8 cellular contexts compared by ENCODE assay signal in the genomic region with DNA sequence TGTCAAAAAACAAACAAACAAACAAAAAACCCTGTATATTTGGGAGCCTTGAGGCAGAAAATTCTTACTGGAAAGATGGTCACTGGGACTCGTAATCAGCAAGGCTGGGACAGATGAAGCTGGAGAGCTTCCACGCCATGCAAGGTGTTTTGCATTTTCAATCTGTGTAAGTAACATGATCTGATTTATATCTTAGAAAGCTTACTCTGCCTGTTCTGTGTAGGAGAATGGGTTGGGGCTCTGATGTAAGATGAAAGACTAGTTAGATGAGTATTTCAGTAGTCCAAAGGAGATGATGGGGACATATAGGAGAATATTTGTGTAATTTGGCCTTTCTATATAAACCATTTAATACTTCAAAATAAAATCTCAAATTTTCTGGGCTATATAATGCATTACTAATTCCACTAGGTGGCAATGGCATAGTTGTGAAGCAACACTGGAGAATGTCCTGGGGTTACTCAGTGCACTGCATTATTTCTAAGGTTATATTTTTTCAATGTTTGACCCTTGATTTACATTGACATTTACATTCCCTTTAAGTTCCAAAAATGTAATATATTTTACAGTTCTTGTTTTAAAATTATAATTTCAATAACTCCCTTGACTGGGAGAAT. TPM values are rescaled to one million over a fixed set of nuclear protein-coding genes. Genes with fewer than 3 reads are reported as not detected.
DNase-seq lines count a peak whose midpoint lies in the region; ATAC-seq, FAIRE-seq and TF ChIP-seq lines count a peak whose summit lies in the region.

No MANE protein-coding gene starts in this region.

- H3K9me3 Mint-ChIP-seq in MCF 10A (ENCODE audit: unreplicated experiment) (no peaks in the 10 kb centered on the region), nephron progenitor cell (no peaks in the 10 kb centered on the region)

- SMC1A ChIA-PET in GM12878 (lab: Charles Lee; ENCODE audit: uncharacterized antibody, unreplicated experiment): interaction anchor here (0.6 to 2.2 kb wide), 3 partner anchors 48 to 293 kb away, joined by 4 to 6 read pairs (median 5); no protein-coding TSS in a partner anchor

- no peaks in the 10 kb centered on the region for H3K36me3 Mint-ChIP-seq in MCF 10A (ENCODE audit: insufficient read depth, unreplicated experiment)
- H3K36me3 Mint-ChIP-seq in nephron progenitor cell (ENCODE audit: low read depth): no peaks in the 10 kb centered on the region

- H3K27ac ChIP-seq in breast epithelium (no peak overlapping the region), GM12878 (ENCODE audit: control insufficient read depth, insufficient read depth) (no peak overlapping the region)

- no peak overlapping the region for H3K9ac ChIP-seq in GM12878 (ENCODE audit: control insufficient read depth, insufficient read depth, low read length)

- no peak overlapping the region for H3K27ac Mint-ChIP-seq in MCF 10A (ENCODE audit: low read depth, unreplicated experiment)
- H3K27ac Mint-ChIP-seq in nephron progenitor cell: no peak overlapping the region

- H3K4me3 ChIP-seq in breast epithelium (no peak overlapping the region), GM12878 (no peak overlapping the region), MG63 (no peak overlapping the region)

- H3K4me1 ChIP-seq in breast epithelium (no peaks in the 10 kb centered on the region), GM12878 (ENCODE audit: control insufficient read depth, insufficient read depth, low read length) (no peaks in the 10 kb centered on the region)

- no peak overlapping the region for H3K4me2 ChIP-seq in GM12878 (ENCODE audit: control insufficient read depth, insufficient read depth)

- no peak for FAIRE-seq in GM12878 (lab: Jason Lieb, UNC)

- CTCF ChIA-PET in MCF 10A (lab: Yijun Ruan, JAX) (interaction anchor here (0.6 to 2.3 kb wide), 9 partner anchors 9 to 293 kb away, joined by 3 to 7 read pairs (median 3); no protein-coding TSS in a partner anchor), GM12878 (lab: Yijun Ruan, JAX) (interaction anchor here (0.7 to 2.8 kb wide), 7 partner anchors 35 to 417 kb away, joined by 3 to 11 read pairs (median 3); no protein-coding TSS in a partner anchor)

- no peak for TF ChIP-seq POLR2A in breast epithelium (IDR thresholded peaks at IDR 0.05)
- no peak for TF ChIP-seq POLR2A in GM12878 (IDR thresholded peaks at IDR 0.05; ENCODE audit: low read depth, low read length)

- H4K20me1 ChIP-seq in GM12878 (ENCODE audit: control insufficient read depth, insufficient read depth): no peaks in the 10 kb centered on the region

- BruUV-seq in MCF 10A (replicated peaks; lab: Mats Ljungman, UMichigan): no TSS peak
- no TSS peak for BruUV-seq in GM12878 (replicated peaks; lab: Mats Ljungman, UMichigan)

- H3K4me1 Mint-ChIP-seq in MCF 10A (ENCODE audit: insufficient read depth, unreplicated experiment) (no peaks in the 10 kb centered on the region), nephron progenitor cell (no peaks in the 10 kb centered on the region)

- ATAC-seq in HG03575 (IDR thresholded peaks at IDR 0.05; ENCODE audit: extremely low read depth, insufficient number of reproducible peaks, low FRiP score, unreplicated experiment) (peak; percentile 48), GM12878 (peak; percentile 95)

- RAD21 ChIA-PET in GM12878 (lab: Charles Lee; ENCODE audit: unreplicated experiment): interaction anchor here (1.0 kb wide), 1 partner anchor 9 kb away, joined by 3 read pairs; no protein-coding TSS in a partner anchor

- TF ChIP-seq EP300 in GM12878 (IDR thresholded peaks at IDR 0.05; ENCODE audit: borderline replicate concordance in 1 of 2, control insufficient read depth in 1 of 2, low read depth in 2 of 2, low read length in 2 of 2): no peak

- H3K9me3 ChIP-seq in breast epithelium (no peaks in the 10 kb centered on the region), GM12878 (replicated peaks; ENCODE audit: control insufficient read depth, insufficient read depth, low read length) (no peaks in the 10 kb centered on the region), MG63 (no peaks in the 10 kb centered on the region)

- H3K36me3 ChIP-seq in breast epithelium (no peaks in the 10 kb centered on the region), GM12878 (ENCODE audit: control insufficient read depth in 2 of 2, insufficient read depth in 2 of 2, low read length in 1 of 2) (no peaks in the 10 kb centered on the region), MG63 (no peaks in the 10 kb centered on the region)

- DNase-seq in MCF 10A (ENCODE audit: unreplicated experiment) (peak; percentile 32), breast epithelium (ENCODE audit: low spot score in 2 of 2) (no peak), GM12878 (ENCODE audit: low read depth, low spot score) (no peak), nephron progenitor cell (no peak), MG63 (no peak), foreskin melanocyte (no peak)
- no peak for DNase-seq in activated CD8-positive, alpha-beta memory T cell treated with anti-CD3 and anti-CD28 coated beads, Interleukin-2, amount 50 U/mL, for 48 hours

- POLR2A ChIA-PET in MCF 10A (lab: Yijun Ruan, JAX) (no interaction called here), GM12878 (lab: Charles Lee) (no interaction called here)

- TF ChIP-seq CTCF in MCF 10A (IDR thresholded peaks at IDR 0.05; ENCODE audit: unreplicated experiment) (peak; percentile 50), breast epithelium (IDR thresholded peaks at IDR 0.05) (peak in 1 of 3 donors; percentile 15), GM12878 (IDR thresholded peaks at IDR 0.05 in 2 of 3, conservative IDR thresholded peaks at IDR 0.05 in 1 of 3; ENCODE audit: control insufficient read depth in 2 of 3, extremely low read depth in 1 of 3, insufficient read depth in 1 of 3, low read depth in 3 of 3, low read length in 3 of 3) (peak; percentile 43 to 63 (median 48); a peak in 4 of 6 replicates), nephron progenitor cell (IDR thresholded peaks at IDR 0.05) (peak; percentile 38)

- H3K4me3 Mint-ChIP-seq in MCF 10A (ENCODE audit: unreplicated experiment) (no peak overlapping the region), nephron progenitor cell (no peak overlapping the region)

- no peak overlapping the region for H2AFZ ChIP-seq in GM12878 (ENCODE audit: control insufficient read depth, low read depth, low read length)

- H3K27me3 ChIP-seq in breast epithelium (no peaks in the 10 kb centered on the region), GM12878 (replicated peaks in 1 of 2; ENCODE audit: control insufficient read depth in 2 of 2, insufficient read depth in 2 of 2, low read length in 1 of 2) (no peaks in the 10 kb centered on the region), MG63 (no peaks in the 10 kb centered on the region)

- 19% methylated on average over 2 of the region's 2 CpGs for WGBS in GM12878 (ENCODE audit: insufficient coverage, insufficient replicate concordance, low lambda C conversion rate, missing lambda C conversion rate)

- in situ Hi-C loops in GM12878 (cut with MboI): no loop called here

- peak; percentile 78 for TF ChIP-seq RAD21 in GM12878 (IDR thresholded peaks at IDR 0.05; ENCODE audit: insufficient read depth, low read depth, low read length)

- H3K27me3 Mint-ChIP-seq in MCF 10A (ENCODE audit: insufficient read depth, unreplicated experiment) (no peaks in the 10 kb centered on the region), nephron progenitor cell (ENCODE audit: low read depth, poor library complexity) (peaks cover 2% of the 10 kb centered on the region)

- H3K79me2 ChIP-seq in GM12878 (ENCODE audit: control insufficient read depth, insufficient read depth, low read length): no peaks in the 10 kb centered on the region

- intact Hi-C loops in MCF 10A (cut with micrococcal nuclease) (loop anchor here (5.0 kb wide), 1 partner anchor 131 kb away; a partner anchor contains a TSS), breast epithelium (cut with DNase I; ENCODE audit: low total_unique reads) (no loop called here), GM12878 (cut with micrococcal nuclease; ENCODE audit: unreplicated experiment) (loop anchor here (2.0 kb wide), 1 partner anchor 293 kb away; no protein-coding TSS in a partner anchor)

TF ChIP-seq in GM12878, 131 proteins besides CTCF, POLR2A, EP300 and RAD21:
- TF ChIP-seq MEF2A (IDR thresholded peaks at IDR 0.05; ENCODE audit: insufficient read depth, low read depth, low read length) (no peak), SMC3 (IDR thresholded peaks at IDR 0.05; ENCODE audit: borderline replicate concordance, low read length) (peak; percentile 70; the same call in 1 of the 2 replicates)

RNA-seq across cellular contexts. Expression of a gene that starts 21.9 kb away (rescaled TPM):
- total RNA-seq in MCF 10A (2022) (6.8 and 7.2 TPM in 2 replicates), breast epithelium (1 to 10 TPM; 3.4 to 5.9 (median 5.2) TPM), GM12878 (2014; rRNA removed) (16.9 and 19.7 TPM in 2 replicates), GM12878 (2014; rRNA removed; fragmentation: Illumina TruSeq; extraction: Trizol) (23.0 and 24.6 TPM in 2 replicates), GM12878 (2021) (21.7 and 23.2 TPM in 2 replicates)
- 103 and 108 TPM in 2 replicates for total RNA-seq in GM12878 (2013; cell fraction: nucleolus; rRNA removed)
- polyA plus RNA-seq in GM12878 (2011; ENCODE audit: low read depth): 3.1 TPM
- polyA plus RNA-seq in GM12878 (2011; rRNA removed) (52.4 and 92.7 TPM in 2 replicates), GM12878 (2014; fragmentation: Illumina TruSeq; extraction: Trizol) (18.6 and 23.5 TPM in 2 replicates), GM12878 (2014; fragmentation: Nextera tagmentation; extraction: Ambion mirVana) (10 to 100 TPM; 11.9 to 15.8 TPM), GM12878 (2014; rRNA removed) (9.1 and 12.0 TPM in 2 replicates), GM12878 (2016; fragmentation: Nextera tagmentation; extraction: Ambion mirVana) (10 to 100 TPM; 15.0 to 17.0 TPM)
- 10.6 and 11.1 TPM in 2 replicates for polyA plus RNA-seq in GM12878 (2011; cell fraction: cytosol; rRNA removed)
- polyA plus RNA-seq in GM12878 (2011; cell fraction: nucleus; rRNA removed): 25.5 and 29.8 TPM in 2 replicates
- 6.0 and 7.8 TPM in 2 replicates for polyA plus RNA-seq in GM12878 (2012)
- 28.5 and 48.1 TPM in 2 replicates for polyA minus RNA-seq in GM12878 (2011; rRNA and poly(A)+ RNA removed)
- polyA minus RNA-seq in GM12878 (2011; cell fraction: cytosol; rRNA and poly(A)+ RNA removed): 14.8 and 20.1 TPM in 2 replicates
- 27.8 and 47.0 TPM in 2 replicates for polyA minus RNA-seq in GM12878 (2011; cell fraction: nucleus; rRNA and poly(A)+ RNA removed)
- 2.1 and 7.4 TPM in 2 replicates for total RNA-seq in MG63 (2014; rRNA removed; shearing (Covaris generic); ENCODE audit: low replicate concordance)
